In the genomic region with DNA sequence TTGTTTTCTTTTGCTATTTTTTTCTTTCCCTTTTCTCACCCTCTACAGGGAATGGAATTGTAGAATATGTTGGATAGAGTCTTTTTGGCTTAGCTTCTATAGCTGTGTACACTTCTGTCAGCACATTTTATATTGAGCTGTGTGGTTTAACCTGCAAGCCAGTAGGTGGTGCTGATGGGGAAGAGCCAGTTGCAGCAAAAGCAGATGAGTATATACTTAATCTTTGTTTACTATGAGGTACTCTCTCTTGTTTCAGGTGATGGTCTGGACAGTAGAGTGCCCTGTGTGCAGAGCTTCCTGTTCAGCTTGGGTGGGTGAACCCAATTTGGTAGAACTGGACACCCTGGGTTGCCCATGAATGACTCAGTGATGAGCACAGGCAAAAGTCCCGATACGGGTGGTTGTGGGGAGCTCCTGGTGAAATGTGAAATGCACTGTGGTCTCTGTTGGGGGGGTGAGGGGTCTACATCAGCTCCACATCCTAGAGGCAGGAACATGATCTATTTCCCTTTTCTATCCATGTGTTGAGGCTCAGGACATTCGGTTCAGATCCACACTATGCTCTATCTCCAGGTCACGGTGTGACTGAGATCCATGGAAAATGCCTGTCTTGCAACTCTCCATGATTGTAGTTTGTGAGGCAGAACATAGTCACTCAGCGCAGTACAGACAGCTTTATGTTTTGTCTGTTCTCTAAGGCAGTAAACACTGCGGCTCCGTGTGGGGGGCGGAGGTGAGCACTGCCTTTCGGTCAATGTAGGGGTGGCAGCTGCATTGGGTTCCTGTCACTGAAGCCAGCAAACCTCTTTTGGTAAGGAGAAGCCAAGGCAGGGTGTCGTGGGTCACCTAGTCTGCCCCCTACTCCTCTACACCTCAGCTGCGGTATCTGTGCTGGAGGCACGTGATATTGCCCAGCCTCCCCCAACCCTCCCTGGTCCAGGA, we compare ENCODE assay signal across 10 cellular contexts.
A peak's percentile ranks its signal among the peaks of the same experiment; 100 is the strongest.
DNase-seq lines count a peak whose midpoint lies in the region; ATAC-seq and TF ChIP-seq lines count a peak whose summit lies in the region.
"Had no signal": no experiment of that assay in that cellular context is flagged by ENCODE, and none has a peak within 500 bp of the region (broad histone marks: within the 10 kb centered on the region; RNA-seq: fewer than 3 reads in every experiment).

No MANE protein-coding gene starts in this region.

- H3K56ac ChIP-seq in H9 (ENCODE audit: insufficient read length, low read depth, low read length): no peak overlapping the region

- no peak overlapping the region for H3K18ac ChIP-seq in H9 (ENCODE audit: insufficient read length, low read depth, low read length)

- no peaks in the 10 kb centered on the region for H3K4me1 ChIP-seq in H9 (ENCODE audit: insufficient read depth, low read length)

- ATAC-seq in stimulated activated memory B cell treated with anti-CD40 and anti-IgM and Interleukin-4, amounts not matched to agents 10 μg/mL and 1 μg/mL and 100 μg/mL, for 72 hours: no peak
- ATAC-seq in HG02852 (IDR thresholded peaks at IDR 0.05; ENCODE audit: unreplicated experiment): no peak
- ATAC-seq in HG03457 (IDR thresholded peaks at IDR 0.05; ENCODE audit: unreplicated experiment): no peak

- no peak overlapping the region for H2BK12ac ChIP-seq in H9 (ENCODE audit: insufficient read length, low read depth, low read length)

- H2BK15ac ChIP-seq in H9 (ENCODE audit: low read depth, low read length): no peak overlapping the region

- no peak overlapping the region for H2BK20ac ChIP-seq in H9 (ENCODE audit: low read depth, low read length, poor library complexity, severe bottlenecking)

- no peak overlapping the region for H4K91ac ChIP-seq in H9 (ENCODE audit: insufficient read length, low read depth, low read length)

- no peak overlapping the region for H2BK5ac ChIP-seq in H9 (ENCODE audit: insufficient read length, low read length)

- H3K79me2 ChIP-seq in H9 (ENCODE audit: insufficient read depth, low read length): no peaks in the 10 kb centered on the region

- H2BK120ac ChIP-seq in H9 (ENCODE audit: low read depth, low read length, poor library complexity, severe bottlenecking): no peak overlapping the region

- no peaks in the 10 kb centered on the region for H3K9me3 ChIP-seq in H9 (ENCODE audit: control insufficient read depth, low read depth, low read length)

- no peak overlapping the region for H3K27ac ChIP-seq in H9 (ENCODE audit: insufficient read length, low read depth, low read length)

- H3K27ac Mint-ChIP-seq in H9: 0 out of 7 replicates have a peak overlapping the region, but pooled peaks of 1 of the 3 experiments have one; percentile 27
- no peak overlapping the region for H3K27ac Mint-ChIP-seq in glutamatergic neuron (ENCODE audit: unreplicated experiment)
- no peak overlapping the region for H3K27ac Mint-ChIP-seq in stimulated activated memory B cell treated with anti-CD40 and anti-IgM and Interleukin-4, amounts not matched to agents 10 μg/mL and 1 μg/mL and 100 μg/mL, for 72 hours
- H3K27ac Mint-ChIP-seq: activated T-cell treated with anti-CD3 and anti-CD28 coated beads, Interleukin-2, amount 50 U/mL, for 24 hours had no signal

- H3K4me1 Mint-ChIP-seq in H9: no peaks in the 10 kb centered on the region
- H3K4me1 Mint-ChIP-seq in glutamatergic neuron (ENCODE audit: low read depth, unreplicated experiment): no peaks in the 10 kb centered on the region
- H3K4me1 Mint-ChIP-seq in stimulated activated memory B cell treated with anti-CD40 and anti-IgM and Interleukin-4, amounts not matched to agents 10 μg/mL and 1 μg/mL and 100 μg/mL, for 72 hours: no peaks in the 10 kb centered on the region

- H3K14ac ChIP-seq in H9 (ENCODE audit: insufficient read depth, low read length): no peak overlapping the region

- H3K23ac ChIP-seq in H9 (ENCODE audit: insufficient read length, low read depth, low read length): no peak overlapping the region

- DNase-seq in AG10803 (ENCODE audit: low read depth) (peak; percentile 17), H9 (peak; percentile 50), SKM-1 (lab: John Stamatoyannopoulos, UW; ENCODE audit: unreplicated experiment) (peak; percentile 6), glutamatergic neuron (peak; percentile 32), GF-D8 (lab: John Stamatoyannopoulos, UW) (no peak)
- DNase-seq: activated T-cell treated with anti-CD3 and anti-CD28 coated beads, Interleukin-2, amount 50 U/mL, for 24 hours; NCI-H446 treated with DMSO at 0.1 percent for 48 hours had no signal

- H3K27me3 ChIP-seq in H9 (ENCODE audit: insufficient read depth, low read length): no peaks in the 10 kb centered on the region

- H2AK5ac ChIP-seq in H9 (ENCODE audit: insufficient read length, low read length): no peak overlapping the region

- H3K4me2 ChIP-seq in H9 (ENCODE audit: insufficient read depth, insufficient read length, low read length): no peak overlapping the region

- H3T11ph ChIP-seq in H9 (ENCODE audit: low read length): no peak overlapping the region

- no peak overlapping the region for H4K5ac ChIP-seq in H9 (ENCODE audit: insufficient read length, low read depth, low read length)

- H3K27me3 Mint-ChIP-seq in H9 (ENCODE audit: low read depth) (peaks cover 1% of the 10 kb centered on the region; the same call in 1 of the 2 replicates), glutamatergic neuron (ENCODE audit: unreplicated experiment) (no peaks in the 10 kb centered on the region)
- H3K27me3 Mint-ChIP-seq in stimulated activated memory B cell treated with anti-CD40 and anti-IgM and Interleukin-4, amounts not matched to agents 10 μg/mL and 1 μg/mL and 100 μg/mL, for 72 hours: no peaks in the 10 kb centered on the region
- H3K27me3 Mint-ChIP-seq: activated T-cell treated with anti-CD3 and anti-CD28 coated beads, Interleukin-2, amount 50 U/mL, for 24 hours had no signal

- TF ChIP-seq CTCF in AG10803 (conservative IDR thresholded peaks at IDR 0.05; ENCODE audit: low read length): peak; percentile 58
- TF ChIP-seq CTCF in H9 (conservative IDR thresholded peaks at IDR 0.05): peak; percentile 80
- TF ChIP-seq CTCF in glutamatergic neuron (IDR thresholded peaks at IDR 0.05; ENCODE audit: partially characterized antibody, unreplicated experiment): peak; percentile 43

- H3K79me1 ChIP-seq in H9 (ENCODE audit: insufficient read depth, low read depth, low read length, poor library complexity, severe bottlenecking): no peaks in the 10 kb centered on the region

- WGBS in H9 (ENCODE audit: extremely low coverage, insufficient read length, low lambda C conversion rate): no CpG with 5 or more reads among the region's 12 CpGs

- no peak overlapping the region for H4K8ac ChIP-seq in H9 (replicated peaks; ENCODE audit: insufficient read length, low read depth, low read length)

- no peak overlapping the region for H2AFZ ChIP-seq in H9 (ENCODE audit: low read length)

- peaks cover 0 to 18% of the 10 kb centered on the region in 2 experiments; a peak in 4 of 5 replicates for H3K9me3 Mint-ChIP-seq in H9
- peaks cover 3% of the 10 kb centered on the region for H3K9me3 Mint-ChIP-seq in glutamatergic neuron (ENCODE audit: unreplicated experiment)
- peaks cover 5% of the 10 kb centered on the region for H3K9me3 Mint-ChIP-seq in stimulated activated memory B cell treated with anti-CD40 and anti-IgM and Interleukin-4, amounts not matched to agents 10 μg/mL and 1 μg/mL and 100 μg/mL, for 72 hours

- H3K36me3 Mint-ChIP-seq in H9 (ENCODE audit: insufficient read depth in 1 of 3, low read depth in 3 of 3) (peaks cover 2 to 19% (median 8%) of the 10 kb centered on the region in 3 experiments; a peak in 6 of 7 replicates), glutamatergic neuron (ENCODE audit: unreplicated experiment) (no peaks in the 10 kb centered on the region)
- no peaks in the 10 kb centered on the region for H3K36me3 Mint-ChIP-seq in stimulated activated memory B cell treated with anti-CD40 and anti-IgM and Interleukin-4, amounts not matched to agents 10 μg/mL and 1 μg/mL and 100 μg/mL, for 72 hours

- no peak overlapping the region for H3K4ac ChIP-seq in H9 (ENCODE audit: low read depth, low read length)

- no peaks in the 10 kb centered on the region for H3K23me2 ChIP-seq in H9 (ENCODE audit: insufficient read length, low read depth, low read length, poor library complexity, severe bottlenecking)

- no peak overlapping the region for H3K9ac ChIP-seq in H9 (ENCODE audit: extremely low read depth, insufficient read length, low read length)

- H3K4me3 ChIP-seq in AG10803 (ENCODE audit: low read length): no peak overlapping the region

- H4K20me1 ChIP-seq in H9 (ENCODE audit: control insufficient read depth, insufficient read depth, insufficient read length): no peaks in the 10 kb centered on the region

- H3K4me3 Mint-ChIP-seq in H9 (no peak overlapping the region), glutamatergic neuron (ENCODE audit: unreplicated experiment) (no peak overlapping the region)
- H3K4me3 Mint-ChIP-seq in stimulated activated memory B cell treated with anti-CD40 and anti-IgM and Interleukin-4, amounts not matched to agents 10 μg/mL and 1 μg/mL and 100 μg/mL, for 72 hours: no peak overlapping the region
- H3K4me3 Mint-ChIP-seq: activated T-cell treated with anti-CD3 and anti-CD28 coated beads, Interleukin-2, amount 50 U/mL, for 24 hours had no signal
